In the genomic region with DNA sequence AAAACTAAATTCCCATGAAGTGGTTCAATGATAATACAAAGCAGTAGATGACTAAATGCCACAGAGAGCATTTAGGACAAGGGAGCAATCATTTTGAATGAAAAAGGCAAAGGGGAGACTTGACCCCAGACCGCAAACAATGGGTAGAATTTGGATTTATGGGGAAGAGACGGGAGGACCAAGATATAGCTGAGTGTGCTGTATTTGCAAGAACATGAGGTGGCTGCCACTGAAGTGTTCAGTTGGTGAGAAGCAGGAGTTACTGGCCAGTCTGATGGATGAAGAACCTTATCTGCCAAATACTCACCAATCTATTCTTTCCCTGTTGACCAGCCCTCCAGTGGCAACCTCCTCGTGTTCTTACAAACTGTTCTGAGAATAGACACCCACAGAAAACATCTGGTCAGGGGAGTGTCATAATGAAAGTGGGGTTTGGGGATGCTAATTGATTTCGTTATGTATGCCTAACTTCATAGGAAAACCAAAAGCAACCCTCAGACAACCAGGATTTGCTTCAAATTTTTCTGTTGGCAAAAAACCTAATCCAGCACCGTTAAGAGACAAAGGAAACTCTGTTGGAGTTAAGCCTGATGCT, we compare ENCODE assay signal across 1 cellular context.
TF ChIP-seq lines count a peak whose summit lies in the region.

No MANE protein-coding gene starts in this region.

TF ChIP-seq in HepG2, 621 proteins besides CTCF, POLR2A, EP300 and RAD21:
- TF ChIP-seq CBFB (CRISPR knock-in tag; IDR thresholded peaks at IDR 0.05), result no peak
- TF ChIP-seq RFX1 (IDR thresholded peaks at IDR 0.05), result no peak
- peak; percentile 33 to 56 for TF ChIP-seq MAFK (conservative IDR thresholded peaks at IDR 0.05 in 1 of 2, IDR thresholded peaks at IDR 0.05 in 1 of 2; ENCODE audit: low read length in 2 of 2)
- TF ChIP-seq REXO4 (CRISPR knock-in tag; IDR thresholded peaks at IDR 0.05; ENCODE audit: borderline replicate concordance), result no peak
